Comparison of ENCODE assay signal across 1 cellular context in the genomic region with DNA sequence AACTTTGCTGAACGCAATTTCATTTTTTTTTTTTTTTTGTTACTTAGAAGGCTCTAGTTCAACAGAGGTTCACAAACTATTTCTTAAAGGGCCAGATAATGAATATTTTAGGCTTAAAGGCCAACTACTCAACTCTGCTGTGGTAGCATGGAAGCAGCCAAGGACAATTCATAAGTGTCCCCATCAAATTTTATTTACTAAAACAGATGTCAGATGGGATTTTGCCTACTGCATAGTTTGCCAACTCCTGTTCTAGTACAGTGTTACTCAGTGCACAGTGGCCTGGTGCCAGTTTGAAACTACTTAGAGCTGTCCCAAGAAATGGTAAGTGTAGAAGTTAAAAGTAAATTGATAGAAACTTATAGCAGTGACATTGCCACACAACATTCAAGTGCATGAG.
TF ChIP-seq lines count a peak whose summit lies in the region.

No MANE protein-coding gene starts in this region.

TF ChIP-seq in WTC11, 78 proteins besides CTCF, POLR2A, EP300 and RAD21 (continued from another document):
- TF ChIP-seq, protein P1, sequence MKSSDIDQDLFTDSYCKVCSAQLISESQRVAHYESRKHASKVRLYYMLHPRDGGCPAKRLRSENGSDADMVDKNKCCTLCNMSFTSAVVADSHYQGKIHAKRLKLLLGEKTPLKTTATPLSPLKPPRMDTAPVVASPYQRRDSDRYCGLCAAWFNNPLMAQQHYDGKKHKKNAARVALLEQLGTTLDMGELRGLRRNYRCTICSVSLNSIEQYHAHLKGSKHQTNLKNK (CRISPR knock-in tag; IDR thresholded peaks at IDR 0.05): no peak
TF ChIP-seq in WTC11: peak in this region for 0.
